In the genomic region with DNA sequence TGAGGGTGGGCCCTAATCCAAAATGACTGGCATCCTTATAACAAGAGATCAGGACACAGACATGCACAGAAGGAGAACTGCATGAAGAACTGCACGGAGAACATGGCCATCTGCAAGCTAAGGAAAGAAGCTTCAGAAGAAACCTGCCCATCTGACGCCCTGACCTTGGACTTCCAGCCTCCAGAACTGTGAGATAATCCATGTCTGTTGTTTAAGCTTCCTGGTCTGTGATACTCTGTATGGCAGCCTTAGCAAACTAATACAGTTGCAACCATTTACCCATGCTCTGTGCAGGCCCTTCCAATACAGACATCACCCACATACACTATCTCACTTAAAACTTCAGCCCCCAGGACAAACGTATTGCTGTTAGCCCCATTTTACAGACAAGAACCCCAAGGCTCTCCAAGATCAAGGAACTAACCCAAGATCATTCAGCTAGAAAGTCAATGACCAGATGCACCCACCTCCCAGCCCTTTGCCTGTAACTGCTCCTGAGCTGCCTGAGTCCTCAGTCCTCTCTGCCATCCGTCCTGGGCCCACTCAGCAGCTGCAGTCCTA, we compare ENCODE assay signal across 18 cellular contexts. TPM values are rescaled to one million over a fixed set of nuclear protein-coding genes. Genes with fewer than 3 reads are reported as not detected.
A peak's percentile ranks its signal among the peaks of the same experiment; 100 is the strongest.
DNase-seq lines count a peak whose midpoint lies in the region; ATAC-seq and TF ChIP-seq lines count a peak whose summit lies in the region.
"Had no signal": no experiment of that assay in that cellular context is flagged by ENCODE, and none has a peak within 500 bp of the region (broad histone marks: within the 10 kb centered on the region; RNA-seq: fewer than 3 reads in every experiment).

No MANE protein-coding gene starts in this region.

- H3K9me3 ChIP-seq in esophagus muscularis mucosa (no peaks in the 10 kb centered on the region), ovary (no peaks in the 10 kb centered on the region), tibial artery (no peaks in the 10 kb centered on the region)
- H3K9me3 ChIP-seq: heart right ventricle, MG63 had no signal

- H3K4me1 Mint-ChIP-seq in activated T-cell treated with anti-CD3 and anti-CD28 coated beads, Interleukin-2, amount 50 U/mL, for 4 hours (ENCODE audit: low read depth) = no peaks in the 10 kb centered on the region
- H3K4me1 Mint-ChIP-seq: activated naive CD8-positive, alpha-beta T cell treated with anti-CD3 and anti-CD28 coated beads, Interleukin-2, amount 50 U/mL, for 24 hours; CD14-positive monocyte had no signal

- TF ChIP-seq EP300 in esophagus muscularis mucosa (IDR thresholded peaks at IDR 0.05) = no peak
- TF ChIP-seq EP300 in ovary (IDR thresholded peaks at IDR 0.05) = no peak

- CTCF ChIA-PET in RWPE1 (lab: Yijun Ruan, JAX) = no interaction called here
- CTCF ChIA-PET in GM10248 (lab: Yijun Ruan, JAX) = interaction anchor here (0.9 kb wide), 1 partner anchor 26 kb away, joined by 3 read pairs; no protein-coding TSS in a partner anchor

- H3K4me3 ChIP-seq in esophagus muscularis mucosa = no peak overlapping the region
- H3K4me3 ChIP-seq in ovary = no peak overlapping the region
- H3K4me3 ChIP-seq in tibial artery = peak overlapping the region in 1 of 2 donors; percentile 6
- H3K4me3 ChIP-seq: GM12878, MG63 had no signal

- TF ChIP-seq CTCF in RWPE1 (conservative IDR thresholded peaks at IDR 0.05; ENCODE audit: low read depth) = no peak
- no peak for TF ChIP-seq CTCF in esophagus muscularis mucosa (IDR thresholded peaks at IDR 0.05)
- no peak for TF ChIP-seq CTCF in ovary (IDR thresholded peaks at IDR 0.05)
- no peak for TF ChIP-seq CTCF in tibial artery (IDR thresholded peaks at IDR 0.05)
- no peak for TF ChIP-seq CTCF in GM10248 (IDR thresholded peaks at IDR 0.05; ENCODE audit: control extremely low read depth, extremely low read depth, low read depth, missing control alignments)

- H3K4me3 Mint-ChIP-seq in activated T-cell treated with anti-CD3 and anti-CD28 coated beads, Interleukin-2, amount 50 U/mL, for 4 hours = no peak overlapping the region
- H3K4me3 Mint-ChIP-seq: activated naive CD8-positive, alpha-beta T cell treated with anti-CD3 and anti-CD28 coated beads, Interleukin-2, amount 50 U/mL, for 24 hours; CD14-positive monocyte had no signal

- H3K27me3 ChIP-seq in esophagus muscularis mucosa = no peaks in the 10 kb centered on the region
- H3K27me3 ChIP-seq in ovary = no peaks in the 10 kb centered on the region
- no peaks in the 10 kb centered on the region for H3K27me3 ChIP-seq in tibial artery
- H3K27me3 ChIP-seq: heart right ventricle, MG63 had no signal

- peaks cover 2% of the 10 kb centered on the region for H3K27me3 Mint-ChIP-seq in activated T-cell treated with anti-CD3 and anti-CD28 coated beads, Interleukin-2, amount 50 U/mL, for 4 hours (ENCODE audit: low read depth)

- TF ChIP-seq POLR2A in esophagus muscularis mucosa (IDR thresholded peaks at IDR 0.05; ENCODE audit: low read depth) (no peak), ovary (IDR thresholded peaks at IDR 0.05) (no peak)

- peak overlapping the region; percentile 38; the same call in 1 of the 2 replicates for H3K27ac ChIP-seq in RWPE1
- peak overlapping the region; percentile 63 to 81 (median 76) for H3K27ac ChIP-seq in esophagus muscularis mucosa (replicated peaks in 1 of 4)
- H3K27ac ChIP-seq in ovary = peak overlapping the region; percentile 58 to 68
- H3K27ac ChIP-seq in tibial artery = peak overlapping the region; percentile 72 to 73

- POLR2A ChIA-PET in RWPE1 (lab: Yijun Ruan, JAX; ENCODE audit: low non-redundant PET) = no interaction called here
- POLR2A ChIA-PET in GM10248 (lab: Yijun Ruan, JAX) = no interaction called here

- intact Hi-C loops in esophagus muscularis mucosa (cut with DNase I) = no loop called here
- intact Hi-C loops in ovary (cut with DNase I) = no loop called here
- intact Hi-C loops in tibial artery (cut with DNase I; ENCODE audit: low total_unique reads) = no loop called here

- no peak for ATAC-seq in activated T-cell treated with anti-CD3 and anti-CD28 coated beads, Interleukin-2, amount 50 U/mL, for 4 hours
- ATAC-seq in HG02870 (IDR thresholded peaks at IDR 0.05; ENCODE audit: unreplicated experiment) = no peak
- ATAC-seq: activated naive CD8-positive, alpha-beta T cell treated with anti-CD3 and anti-CD28 coated beads, Interleukin-2, amount 50 U/mL, for 24 hours; GM12878 had no signal

- peaks cover 43 to 97% (median 80%) of the 10 kb centered on the region in 4 donors for H3K4me1 ChIP-seq in esophagus muscularis mucosa
- H3K4me1 ChIP-seq in ovary (ENCODE audit: insufficient read depth) = peaks cover 34% of the 10 kb centered on the region
- H3K4me1 ChIP-seq in tibial artery = peaks cover 0 to 69% (median 33%) of the 10 kb centered on the region in 4 donors

- H3K36me3 ChIP-seq in esophagus muscularis mucosa (no peaks in the 10 kb centered on the region), ovary (no peaks in the 10 kb centered on the region), tibial artery (no peaks in the 10 kb centered on the region)
- H3K36me3 ChIP-seq: heart right ventricle, MG63 had no signal

- 77% methylated on average over 4 of the region's 4 CpGs for WGBS in esophagus muscularis mucosa
- WGBS in ovary, 3 donors = 39 to 50% (median 47%) methylated on average over 4 of the region's 4 CpGs

- DNase-seq in RWPE1 (ENCODE audit: low spot score) = no peak
- no peak for DNase-seq in esophagus muscularis mucosa (ENCODE audit: extremely low spot score)
- no peak for DNase-seq in ovary
- no peak for DNase-seq in tibial artery
- DNase-seq in GM10248 (ENCODE audit: extremely low spot score) = no peak
- no peak for DNase-seq in activated T-cell treated with anti-CD3 and anti-CD28 coated beads, Interleukin-2, amount 50 U/mL, for 4 hours
- DNase-seq in NCI-H128 (lab: John Stamatoyannopoulos, UW; ENCODE audit: unreplicated experiment) = no peak
- DNase-seq: activated CD4-positive, alpha-beta T cell treated with anti-CD3 and anti-CD28 coated beads for 4 hours; activated naive CD8-positive, alpha-beta T cell treated with anti-CD3 and anti-CD28 coated beads, Interleukin-2, amount 50 U/mL, for 24 hours; activated T-cell treated with anti-CD3 and anti-CD28 coated beads for 4 hours; heart right ventricle; kidney glomerular epithelial cell; MG63; NCI-H774; RPMI8226 had no signal

- no peaks in the 10 kb centered on the region for H3K9me3 Mint-ChIP-seq in activated T-cell treated with anti-CD3 and anti-CD28 coated beads, Interleukin-2, amount 50 U/mL, for 4 hours
- H3K9me3 Mint-ChIP-seq: activated naive CD8-positive, alpha-beta T cell treated with anti-CD3 and anti-CD28 coated beads, Interleukin-2, amount 50 U/mL, for 24 hours; CD14-positive monocyte had no signal

- no peaks in the 10 kb centered on the region for H3K36me3 Mint-ChIP-seq in activated T-cell treated with anti-CD3 and anti-CD28 coated beads, Interleukin-2, amount 50 U/mL, for 4 hours (ENCODE audit: insufficient read depth)
- H3K36me3 Mint-ChIP-seq: CD14-positive monocyte had no signal

RNA-seq across cellular contexts. Expression of gene DLG5, which starts 39.7 kb away (rescaled TPM):
- total RNA-seq in esophagus muscularis mucosa (100 to 1,000 TPM in 1 of 4 donors, 10 to 100 TPM in 3; 55.7 to 120 (median 76.6) TPM), ovary (10 to 100 TPM; 30.5 to 71.9 (median 45.5) TPM)
- 10 to 100 TPM; 29.1 to 36.4 TPM for polyA plus RNA-seq in ovary
- 1 to 10 TPM; 1.0 to 1.5 (median 1.5) TPM for total RNA-seq in activated T-cell treated with anti-CD3 and anti-CD28 coated beads, Interleukin-2, amount 50 U/mL, for 4 hours

Comparison
In these comparisons a context has a peak if more than half of its experiments do, and no peak if none do; other contexts are left out.
1. RNA of gene DLG5, which starts 39.7 kb away (total RNA-seq): 55.7 to 120 TPM in esophagus muscularis mucosa and 30.5 to 71.9 TPM in ovary; 1.0 to 1.5 TPM in activated T-cell treated with anti-CD3 and anti-CD28 coated beads, Interleukin-2, amount 50 U/mL, for 4 hours; every median in the first group is over 10 times any median in the second.
2. Peak in every context shown above with its lines, with median percentiles within 50 percentile points of each other: H3K27ac ChIP-seq.